In genomic region chr13:89925107-89925506, GRCh38 we compare ENCODE assay signal across 10 cellular contexts.
DNase-seq lines count a peak whose midpoint lies in the region; ATAC-seq and TF ChIP-seq lines count a peak whose summit lies in the region.
"Had no signal": no experiment of that assay in that cellular context is flagged by ENCODE, and none has a peak within 500 bp of the region (broad histone marks: within the 10 kb centered on the region; RNA-seq: fewer than 3 reads in every experiment).

No MANE protein-coding gene starts in this region.

- H3K27ac Mint-ChIP-seq in natural killer cell treated with Interleukin-12 subunit alpha and Interleukin-12 subunit beta and Interleukin-15 and Interleukin-18, amount 100 ng/mL, for 72 hours, result no peak overlapping the region
- H3K27ac Mint-ChIP-seq in activated CD4-positive, alpha-beta T cell treated with anti-CD3 and anti-CD28 coated beads, Interleukin-2, amount 10 ng/mL, durations not matched to agents 7 days and 5 days, result no peak overlapping the region
- H3K27ac Mint-ChIP-seq: IgD-negative memory B cell had no signal

- TF ChIP-seq CTCF in A673 (conservative IDR thresholded peaks at IDR 0.05; ENCODE audit: low read depth, low read length) (peak; percentile 68), PC-3 (conservative IDR thresholded peaks at IDR 0.05; ENCODE audit: low read depth, low read length) (peak; percentile 79), fibroblast of villous mesenchyme (IDR thresholded peaks at IDR 0.05; ENCODE audit: insufficient read depth, low read depth, low read length) (peak; percentile 30)

- no TSS peak for BruUV-seq in A673 (replicated peaks; lab: Mats Ljungman, UMichigan)
- BruUV-seq in PC-3 (replicated peaks; lab: Mats Ljungman, UMichigan), result no TSS peak

- no peaks in the 10 kb centered on the region for H3K27me3 Mint-ChIP-seq in natural killer cell treated with Interleukin-12 subunit alpha and Interleukin-12 subunit beta and Interleukin-15 and Interleukin-18, amount 100 ng/mL, for 72 hours
- no peaks in the 10 kb centered on the region for H3K27me3 Mint-ChIP-seq in activated CD4-positive, alpha-beta T cell treated with anti-CD3 and anti-CD28 coated beads, Interleukin-2, amount 10 ng/mL, durations not matched to agents 7 days and 5 days
- H3K27me3 Mint-ChIP-seq: IgD-negative memory B cell had no signal

- H3K4me1 ChIP-seq in A673 (ENCODE audit: insufficient read depth, low read length, poor library complexity, severe bottlenecking), result no peaks in the 10 kb centered on the region
- H3K4me1 ChIP-seq in PC-3 (ENCODE audit: insufficient read depth, low read length), result no peaks in the 10 kb centered on the region; the same call in 1 of the 2 replicates

- POLR2A ChIA-PET in A673 (lab: Charles Lee; ENCODE audit: low non-redundant PET), result no interaction called here
- POLR2A ChIA-PET in PC-3 (lab: Charles Lee; ENCODE audit: unreplicated experiment), result no interaction called here
- POLR2A ChIA-PET in activated CD4-positive, alpha-beta T cell treated with anti-CD3 and anti-CD28 coated beads, Interleukin-2, amount 10 ng/mL, durations not matched to agents 7 days and 5 days (lab: Charles Lee), result no interaction called here

- no peak overlapping the region for H3K4me3 Mint-ChIP-seq in natural killer cell treated with Interleukin-12 subunit alpha and Interleukin-12 subunit beta and Interleukin-15 and Interleukin-18, amount 100 ng/mL, for 72 hours
- no peak overlapping the region for H3K4me3 Mint-ChIP-seq in activated CD4-positive, alpha-beta T cell treated with anti-CD3 and anti-CD28 coated beads, Interleukin-2, amount 10 ng/mL, durations not matched to agents 7 days and 5 days
- H3K4me3 Mint-ChIP-seq: IgD-negative memory B cell had no signal

- intact Hi-C loops in A673 (cut with micrococcal nuclease; ENCODE audit: unreplicated experiment) (loop anchor here (5.0 to 10.0 kb wide), 2 partner anchors 490 to 942 kb away; no protein-coding TSS in a partner anchor), PC-3 (cut with micrococcal nuclease) (loop anchor here (5.0 to 10.0 kb wide), 4 partner anchors 200 to 942 kb away; no protein-coding TSS in a partner anchor)

- CTCF ChIA-PET in A673 (lab: Charles Lee), result no interaction called here
- CTCF ChIA-PET in PC-3 (lab: Charles Lee), result no interaction called here
- CTCF ChIA-PET in activated CD4-positive, alpha-beta T cell treated with anti-CD3 and anti-CD28 coated beads, Interleukin-2, amount 10 ng/mL, durations not matched to agents 7 days and 5 days (lab: Charles Lee), result no interaction called here

- no peaks in the 10 kb centered on the region for H3K36me3 ChIP-seq in A673 (ENCODE audit: insufficient read depth, low read length, poor library complexity, severe bottlenecking)
- no peaks in the 10 kb centered on the region for H3K36me3 ChIP-seq in PC-3 (ENCODE audit: low read depth, low read length)

- H3K4me1 Mint-ChIP-seq in natural killer cell treated with Interleukin-12 subunit alpha and Interleukin-12 subunit beta and Interleukin-15 and Interleukin-18, amount 100 ng/mL, for 72 hours (ENCODE audit: low read depth in 2 of 2), result no peaks in the 10 kb centered on the region
- no peaks in the 10 kb centered on the region for H3K4me1 Mint-ChIP-seq in activated CD4-positive, alpha-beta T cell treated with anti-CD3 and anti-CD28 coated beads, Interleukin-2, amount 10 ng/mL, durations not matched to agents 7 days and 5 days
- H3K4me1 Mint-ChIP-seq: IgD-negative memory B cell had no signal

- no peak overlapping the region for H3K4me2 ChIP-seq in PC-3 (ENCODE audit: low read length)

- peaks cover 4% of the 10 kb centered on the region for H3K36me3 Mint-ChIP-seq in natural killer cell treated with Interleukin-12 subunit alpha and Interleukin-12 subunit beta and Interleukin-15 and Interleukin-18, amount 100 ng/mL, for 72 hours
- H3K36me3 Mint-ChIP-seq in activated CD4-positive, alpha-beta T cell treated with anti-CD3 and anti-CD28 coated beads, Interleukin-2, amount 10 ng/mL, durations not matched to agents 7 days and 5 days (ENCODE audit: low read depth), result no peaks in the 10 kb centered on the region

- no peaks in the 10 kb centered on the region for H3K9me2 ChIP-seq in PC-3 (replicated peaks; ENCODE audit: low read length)

- ATAC-seq in PC-3, result peak; percentile 80
- no peak for ATAC-seq in HG03342 (IDR thresholded peaks at IDR 0.05; ENCODE audit: unreplicated experiment)
- ATAC-seq in natural killer cell treated with Interleukin-12 subunit alpha and Interleukin-12 subunit beta and Interleukin-15 and Interleukin-18, amount 100 ng/mL, for 72 hours, result no peak

- no peak overlapping the region for H3K4me3 ChIP-seq in A673 (ENCODE audit: low read depth, low read length, poor library complexity, severe bottlenecking)
- no peak overlapping the region for H3K4me3 ChIP-seq in PC-3 (ENCODE audit: low read length)
- no peak overlapping the region for H3K4me3 ChIP-seq in fibroblast of villous mesenchyme (ENCODE audit: low read depth, low read length)
- H3K4me3 ChIP-seq: skin epidermis had no signal

- H3K27me3 ChIP-seq in A673 (replicated peaks; ENCODE audit: insufficient read depth, low read depth, low read length, poor library complexity), result no peaks in the 10 kb centered on the region
- H3K27me3 ChIP-seq in PC-3 (ENCODE audit: low read length), result no peaks in the 10 kb centered on the region

- no peaks in the 10 kb centered on the region for H4K20me1 ChIP-seq in PC-3 (ENCODE audit: low read length)

- H2AFZ ChIP-seq in PC-3 (ENCODE audit: low read length), result no peak overlapping the region

- no peak overlapping the region for H3K9ac ChIP-seq in PC-3 (ENCODE audit: low read length)

- no peak overlapping the region for H3K27ac ChIP-seq in A673 (ENCODE audit: low read depth, low read length, poor library complexity, severe bottlenecking)
- no peak overlapping the region for H3K27ac ChIP-seq in PC-3 (ENCODE audit: low read length)
- H3K27ac ChIP-seq: skin epidermis had no signal

- H3K9me3 Mint-ChIP-seq in natural killer cell treated with Interleukin-12 subunit alpha and Interleukin-12 subunit beta and Interleukin-15 and Interleukin-18, amount 100 ng/mL, for 72 hours, result peaks cover 6% of the 10 kb centered on the region
- no peaks in the 10 kb centered on the region for H3K9me3 Mint-ChIP-seq in activated CD4-positive, alpha-beta T cell treated with anti-CD3 and anti-CD28 coated beads, Interleukin-2, amount 10 ng/mL, durations not matched to agents 7 days and 5 days

- no peaks in the 10 kb centered on the region for H3F3A ChIP-seq in PC-3 (ENCODE audit: low read length, unreplicated experiment)

- peak; percentile 55 for DNase-seq in A673 (ENCODE audit: low spot score)
- peak; percentile 9 for DNase-seq in H4 (ENCODE audit: low spot score)
- peak; percentile 53 for DNase-seq in PC-3
- DNase-seq in fibroblast of villous mesenchyme (ENCODE audit: low read depth), result no peak
- DNase-seq in natural killer cell treated with Interleukin-12 subunit alpha and Interleukin-12 subunit beta and Interleukin-15 and Interleukin-18, amount 100 ng/mL, for 72 hours (ENCODE audit: low spot score), result no peak
- no peak for DNase-seq in activated CD4-positive, alpha-beta T cell treated with anti-CD3 and anti-CD28 coated beads for 1 hour
- DNase-seq in activated CD4-positive, alpha-beta T cell treated with anti-CD3 and anti-CD28 coated beads, Interleukin-2, amount 10 ng/mL, durations not matched to agents 7 days and 5 days, result no peak

- no peaks in the 10 kb centered on the region for H3K9me3 ChIP-seq in A673 (ENCODE audit: low read depth, low read length, poor library complexity, severe bottlenecking)
- no peaks in the 10 kb centered on the region for H3K9me3 ChIP-seq in PC-3 (ENCODE audit: low read length)

- H3K79me2 ChIP-seq in PC-3 (ENCODE audit: low read length), result no peaks in the 10 kb centered on the region

Comparison
In these comparisons a context has a peak if more than half of its experiments do, and no peak if none do; other contexts are left out.
1. DNase-seq: peak in A673 (single experiment), H4 (single experiment) and PC-3 (single experiment); none in fibroblast of villous mesenchyme (single experiment), natural killer cell treated with Interleukin-12 subunit alpha and Interleukin-12 subunit beta and Interleukin-15 and Interleukin-18, amount 100 ng/mL, for 72 hours (single experiment), activated CD4-positive, alpha-beta T cell treated with anti-CD3 and anti-CD28 coated beads for 1 hour (single experiment) and activated CD4-positive, alpha-beta T cell treated with anti-CD3 and anti-CD28 coated beads, Interleukin-2, amount 10 ng/mL, durations not matched to agents 7 days and 5 days (single experiment).
2. Peak in every context shown above with its lines, with median percentiles within 50 percentile points of each other: CTCF ChIP-seq.